1 cellular context compared by ENCODE assay signal in genomic region chr11:115741376-115741775, GRCh38.
TF ChIP-seq lines count a peak whose summit lies in the region.

No MANE protein-coding gene starts in this region.

TF ChIP-seq in GM23338, 12 proteins besides CTCF, POLR2A, EP300 and RAD21 (continued from another document):
- TF ChIP-seq ZNF462 (CRISPR knock-in tag; IDR thresholded peaks at IDR 0.05) (no peak), ZNF331 (CRISPR knock-in tag; IDR thresholded peaks at IDR 0.05; ENCODE audit: low read depth) (no peak), ZNF114 (CRISPR knock-in tag; IDR thresholded peaks at IDR 0.05) (no peak), STAT1 (IDR thresholded peaks at IDR 0.05; ENCODE audit: unreplicated experiment) (no peak), NANOG (IDR thresholded peaks at IDR 0.05; ENCODE audit: borderline replicate concordance) (no peak), JUNB (IDR thresholded peaks at IDR 0.05; ENCODE audit: unreplicated experiment) (no peak), CREB1 (CRISPR knock-in tag; IDR thresholded peaks at IDR 0.05; ENCODE audit: low read depth) (no peak), EZH2phosphoT487 (IDR thresholded peaks at IDR 0.05; ENCODE audit: unreplicated experiment) (no peak)
- TF ChIP-seq, protein P1, sequence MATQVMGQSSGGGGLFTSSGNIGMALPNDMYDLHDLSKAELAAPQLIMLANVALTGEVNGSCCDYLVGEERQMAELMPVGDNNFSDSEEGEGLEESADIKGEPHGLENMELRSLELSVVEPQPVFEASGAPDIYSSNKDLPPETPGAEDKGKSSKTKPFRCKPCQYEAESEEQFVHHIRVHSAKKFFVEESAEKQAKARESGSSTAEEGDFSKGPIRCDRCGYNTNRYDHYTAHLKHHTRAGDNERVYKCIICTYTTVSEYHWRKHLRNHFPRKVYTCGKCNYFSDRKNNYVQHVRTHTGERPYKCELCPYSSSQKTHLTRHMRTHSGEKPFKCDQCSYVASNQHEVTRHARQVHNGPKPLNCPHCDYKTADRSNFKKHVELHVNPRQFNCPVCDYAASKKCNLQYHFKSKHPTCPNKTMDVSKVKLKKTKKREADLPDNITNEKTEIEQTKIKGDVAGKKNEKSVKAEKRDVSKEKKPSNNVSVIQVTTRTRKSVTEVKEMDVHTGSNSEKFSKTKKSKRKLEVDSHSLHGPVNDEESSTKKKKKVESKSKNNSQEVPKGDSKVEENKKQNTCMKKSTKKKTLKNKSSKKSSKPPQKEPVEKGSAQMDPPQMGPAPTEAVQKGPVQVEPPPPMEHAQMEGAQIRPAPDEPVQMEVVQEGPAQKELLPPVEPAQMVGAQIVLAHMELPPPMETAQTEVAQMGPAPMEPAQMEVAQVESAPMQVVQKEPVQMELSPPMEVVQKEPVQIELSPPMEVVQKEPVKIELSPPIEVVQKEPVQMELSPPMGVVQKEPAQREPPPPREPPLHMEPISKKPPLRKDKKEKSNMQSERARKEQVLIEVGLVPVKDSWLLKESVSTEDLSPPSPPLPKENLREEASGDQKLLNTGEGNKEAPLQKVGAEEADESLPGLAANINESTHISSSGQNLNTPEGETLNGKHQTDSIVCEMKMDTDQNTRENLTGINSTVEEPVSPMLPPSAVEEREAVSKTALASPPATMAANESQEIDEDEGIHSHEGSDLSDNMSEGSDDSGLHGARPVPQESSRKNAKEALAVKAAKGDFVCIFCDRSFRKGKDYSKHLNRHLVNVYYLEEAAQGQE (IDR thresholded peaks at IDR 0.05; ENCODE audit: unreplicated experiment) = no peak
- TF ChIP-seq, protein P2, sequence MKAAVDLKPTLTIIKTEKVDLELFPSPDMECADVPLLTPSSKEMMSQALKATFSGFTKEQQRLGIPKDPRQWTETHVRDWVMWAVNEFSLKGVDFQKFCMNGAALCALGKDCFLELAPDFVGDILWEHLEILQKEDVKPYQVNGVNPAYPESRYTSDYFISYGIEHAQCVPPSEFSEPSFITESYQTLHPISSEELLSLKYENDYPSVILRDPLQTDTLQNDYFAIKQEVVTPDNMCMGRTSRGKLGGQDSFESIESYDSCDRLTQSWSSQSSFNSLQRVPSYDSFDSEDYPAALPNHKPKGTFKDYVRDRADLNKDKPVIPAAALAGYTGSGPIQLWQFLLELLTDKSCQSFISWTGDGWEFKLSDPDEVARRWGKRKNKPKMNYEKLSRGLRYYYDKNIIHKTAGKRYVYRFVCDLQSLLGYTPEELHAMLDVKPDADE (IDR thresholded peaks at IDR 0.05) = no peak
